In the genomic region with DNA sequence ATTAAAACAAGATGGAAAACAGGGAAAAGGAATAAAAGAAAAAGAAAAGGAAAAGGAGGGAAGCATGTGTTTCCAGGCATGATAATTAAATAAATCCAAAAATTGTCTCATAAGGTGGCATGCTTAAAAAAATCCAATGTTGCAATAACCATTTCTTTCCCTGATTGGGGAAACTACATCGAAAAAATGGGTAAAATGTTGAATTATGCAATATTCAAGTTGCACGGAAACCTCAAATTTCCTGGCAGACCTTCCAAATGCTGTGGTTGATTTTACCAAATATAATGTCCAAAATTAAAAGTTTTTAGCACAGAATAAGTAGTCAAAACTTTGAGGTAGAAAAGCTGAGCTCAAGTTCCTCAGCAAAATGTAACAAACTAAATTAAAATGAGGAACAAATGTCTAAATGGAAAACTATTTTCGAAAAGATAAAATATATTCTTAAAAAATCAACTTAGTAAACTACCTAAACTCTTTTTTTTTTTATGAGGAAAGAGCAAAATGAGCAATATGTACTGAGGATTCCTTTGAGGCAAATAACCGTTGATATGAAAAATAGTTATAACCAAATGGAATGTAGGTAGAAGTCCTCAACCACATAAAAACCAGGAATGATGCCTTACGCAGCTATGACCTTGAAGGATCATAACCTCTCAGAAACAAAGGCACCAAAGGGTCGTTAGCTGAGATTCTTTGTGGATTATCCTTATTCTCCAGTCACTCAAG, we compare ENCODE assay signal across 1 cellular context.
TF ChIP-seq lines count a peak whose summit lies in the region.

No MANE protein-coding gene starts in this region.

TF ChIP-seq in K562, 482 proteins besides CTCF, POLR2A, EP300 and RAD21 (continued from another document):
- TF ChIP-seq, protein P1, sequence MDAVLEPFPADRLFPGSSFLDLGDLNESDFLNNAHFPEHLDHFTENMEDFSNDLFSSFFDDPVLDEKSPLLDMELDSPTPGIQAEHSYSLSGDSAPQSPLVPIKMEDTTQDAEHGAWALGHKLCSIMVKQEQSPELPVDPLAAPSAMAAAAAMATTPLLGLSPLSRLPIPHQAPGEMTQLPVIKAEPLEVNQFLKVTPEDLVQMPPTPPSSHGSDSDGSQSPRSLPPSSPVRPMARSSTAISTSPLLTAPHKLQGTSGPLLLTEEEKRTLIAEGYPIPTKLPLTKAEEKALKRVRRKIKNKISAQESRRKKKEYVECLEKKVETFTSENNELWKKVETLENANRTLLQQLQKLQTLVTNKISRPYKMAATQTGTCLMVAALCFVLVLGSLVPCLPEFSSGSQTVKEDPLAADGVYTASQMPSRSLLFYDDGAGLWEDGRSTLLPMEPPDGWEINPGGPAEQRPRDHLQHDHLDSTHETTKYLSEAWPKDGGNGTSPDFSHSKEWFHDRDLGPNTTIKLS (IDR thresholded peaks at IDR 0.05; ENCODE audit: borderline replicate concordance, low read depth) = no peak
- no peak for TF ChIP-seq SIX5 (IDR thresholded peaks at IDR 0.05; ENCODE audit: borderline replicate concordance in 1 of 2, insufficient read depth in 1 of 2, low read depth in 1 of 2, low read length in 2 of 2)
- TF ChIP-seq ETS2 (tag; IDR thresholded peaks at IDR 0.05; ENCODE audit: borderline replicate concordance, poor library complexity, severe bottlenecking) = no peak
- no peak for TF ChIP-seq ZFP30 (CRISPR knock-in tag; IDR thresholded peaks at IDR 0.05; ENCODE audit: borderline replicate concordance)
- TF ChIP-seq ZNF384 (IDR thresholded peaks at IDR 0.05; ENCODE audit: low read depth, low read length) = no peak
- TF ChIP-seq, protein P2, sequence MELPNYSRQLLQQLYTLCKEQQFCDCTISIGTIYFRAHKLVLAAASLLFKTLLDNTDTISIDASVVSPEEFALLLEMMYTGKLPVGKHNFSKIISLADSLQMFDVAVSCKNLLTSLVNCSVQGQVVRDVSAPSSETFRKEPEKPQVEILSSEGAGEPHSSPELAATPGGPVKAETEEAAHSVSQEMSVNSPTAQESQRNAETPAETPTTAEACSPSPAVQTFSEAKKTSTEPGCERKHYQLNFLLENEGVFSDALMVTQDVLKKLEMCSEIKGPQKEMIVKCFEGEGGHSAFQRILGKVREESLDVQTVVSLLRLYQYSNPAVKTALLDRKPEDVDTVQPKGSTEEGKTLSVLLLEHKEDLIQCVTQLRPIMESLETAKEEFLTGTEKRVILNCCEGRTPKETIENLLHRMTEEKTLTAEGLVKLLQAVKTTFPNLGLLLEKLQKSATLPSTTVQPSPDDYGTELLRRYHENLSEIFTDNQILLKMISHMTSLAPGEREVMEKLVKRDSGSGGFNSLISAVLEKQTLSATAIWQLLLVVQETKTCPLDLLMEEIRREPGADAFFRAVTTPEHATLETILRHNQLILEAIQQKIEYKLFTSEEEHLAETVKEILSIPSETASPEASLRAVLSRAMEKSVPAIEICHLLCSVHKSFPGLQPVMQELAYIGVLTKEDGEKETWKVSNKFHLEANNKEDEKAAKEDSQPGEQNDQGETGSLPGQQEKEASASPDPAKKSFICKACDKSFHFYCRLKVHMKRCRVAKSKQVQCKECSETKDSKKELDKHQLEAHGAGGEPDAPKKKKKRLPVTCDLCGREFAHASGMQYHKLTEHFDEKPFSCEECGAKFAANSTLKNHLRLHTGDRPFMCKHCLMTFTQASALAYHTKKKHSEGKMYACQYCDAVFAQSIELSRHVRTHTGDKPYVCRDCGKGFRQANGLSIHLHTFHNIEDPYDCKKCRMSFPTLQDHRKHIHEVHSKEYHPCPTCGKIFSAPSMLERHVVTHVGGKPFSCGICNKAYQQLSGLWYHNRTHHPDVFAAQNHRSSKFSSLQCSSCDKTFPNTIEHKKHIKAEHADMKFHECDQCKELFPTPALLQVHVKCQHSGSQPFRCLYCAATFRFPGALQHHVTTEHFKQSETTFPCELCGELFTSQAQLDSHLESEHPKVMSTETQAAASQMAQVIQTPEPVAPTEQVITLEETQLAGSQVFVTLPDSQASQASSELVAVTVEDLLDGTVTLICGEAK (IDR thresholded peaks at IDR 0.05) = no peak
- TF ChIP-seq, protein P2 (CRISPR knock-in tag; IDR thresholded peaks at IDR 0.05) = no peak
- TF ChIP-seq CEBPB (tag; IDR thresholded peaks at IDR 0.05) = 0 out of 2 replicates have a peak, but pooled peaks have one; percentile 36
